ENCODE assay signal across 1 cellular context in genomic region chr10:47409171-47409865, GRCh38.
TF ChIP-seq lines count a peak whose summit lies in the region.

No MANE protein-coding gene starts in this region.

TF ChIP-seq in IMR-90, 13 proteins besides CTCF, POLR2A, EP300 and RAD21 (continued from another document):
- no peak for TF ChIP-seq ELK1 (IDR thresholded peaks at IDR 0.05; ENCODE audit: borderline replicate concordance, low read depth, low read length)
- TF ChIP-seq MAZ (IDR thresholded peaks at IDR 0.05; ENCODE audit: borderline replicate concordance, low read depth, low read length), result no peak
- TF ChIP-seq RCOR1 (IDR thresholded peaks at IDR 0.05; ENCODE audit: insufficient replicate concordance, low read length), result no peak
- TF ChIP-seq BHLHE40 (IDR thresholded peaks at IDR 0.05; ENCODE audit: low read depth, low read length), result no peak
